17 cellular contexts compared by ENCODE assay signal in genomic region chr7:18693826-18694225, GRCh38.
DNase-seq lines count a peak whose midpoint lies in the region; TF ChIP-seq lines count a peak whose summit lies in the region.
"Had no signal": no experiment of that assay in that cellular context is flagged by ENCODE, and none has a peak within 500 bp of the region (broad histone marks: within the 10 kb centered on the region; RNA-seq: fewer than 3 reads in every experiment).

No MANE protein-coding gene starts in this region.

- no peaks in the 10 kb centered on the region for H3K79me2 ChIP-seq in smooth muscle cell (ENCODE audit: low read depth)

- WGBS in smooth muscle cell (ENCODE audit: low lambda C conversion rate), result 64% methylated on average over 2 of the region's 2 CpGs

- peak overlapping the region; percentile 49 for H2AFZ ChIP-seq in smooth muscle cell (ENCODE audit: low read depth)

- H3K27ac ChIP-seq in smooth muscle cell (ENCODE audit: low read depth), result no peak overlapping the region
- H3K27ac ChIP-seq: A549 had no signal

- no peaks in the 10 kb centered on the region for H3K36me3 Mint-ChIP-seq in MCF 10A (ENCODE audit: insufficient read depth, unreplicated experiment)

- peaks cover 8% of the 10 kb centered on the region for H3K4me1 Mint-ChIP-seq in MCF 10A (ENCODE audit: insufficient read depth, unreplicated experiment)

- H3K4me3 Mint-ChIP-seq in MCF 10A (ENCODE audit: unreplicated experiment), result no peak overlapping the region

- no peaks in the 10 kb centered on the region for H3K4me1 ChIP-seq in smooth muscle cell (ENCODE audit: low read depth)
- H3K4me1 ChIP-seq: A549 had no signal

- POLR2A ChIA-PET in MCF 10A (lab: Yijun Ruan, JAX), result interaction anchor here (1.3 to 2.6 kb wide), 4 partner anchors 420 to 972 kb away, joined by 4 to 12 read pairs (median 6); partner anchors contain the start of gene TWIST1

- H3K4me3 ChIP-seq in AG10803 (ENCODE audit: low read length) (no peak overlapping the region), fibroblast of mammary gland (ENCODE audit: control insufficient read depth, low read depth, low read length) (no peak overlapping the region), smooth muscle cell (no peak overlapping the region)
- H3K4me3 ChIP-seq: A549 had no signal

- no peaks in the 10 kb centered on the region for H3F3A ChIP-seq in smooth muscle cell (ENCODE audit: low read depth)

- no peak overlapping the region for H3K27ac Mint-ChIP-seq in MCF 10A (ENCODE audit: low read depth, unreplicated experiment)

- H3K9me3 ChIP-seq in smooth muscle cell (replicated peaks; ENCODE audit: low read depth), result no peaks in the 10 kb centered on the region
- H3K9me3 ChIP-seq: A549, BE2C had no signal

- intact Hi-C loops in MCF 10A (cut with micrococcal nuclease), result loop anchor here (1.0 to 5.0 kb wide), 6 partner anchors 358 to 971 kb away; no protein-coding TSS in a partner anchor

- H4K20me1 ChIP-seq in smooth muscle cell (ENCODE audit: low read depth), result no peaks in the 10 kb centered on the region

- H3K27me3 ChIP-seq in smooth muscle cell (ENCODE audit: low read depth), result no peaks in the 10 kb centered on the region
- H3K27me3 ChIP-seq: BE2C had no signal

- peak; percentile 78 for DNase-seq in AG10803 (ENCODE audit: low read depth)
- DNase-seq in SK-N-DZ (ENCODE audit: low spot score), result peak; percentile 35
- DNase-seq in fibroblast of mammary gland (ENCODE audit: low read depth), result peak; percentile 60
- no peak for DNase-seq in smooth muscle cell (lab: John Stamatoyannopoulos, UW; ENCODE audit: unreplicated experiment)
- no peak for DNase-seq in MCF 10A (ENCODE audit: unreplicated experiment)
- no peak for DNase-seq in activated CD4-positive, alpha-beta T cell treated with anti-CD3 and anti-CD28 coated beads, Interleukin-2, amount 50 U/mL, for 4 hours
- no peak for DNase-seq in NCI-H1694 treated with DMSO at 0.1 percent for 48 hours (lab: John Stamatoyannopoulos, UW)
- DNase-seq in pons (ENCODE audit: low spot score), result no peak
- DNase-seq: GF-D8, KG1, NCI-H1105, NCI-H146, NCI-H2029 treated with DMSO at 0.1 percent for 48 hours, NCI-H2171, NCI-H526 treated with DMSO at 0.1 percent for 48 hours had no signal

- H3K36me3 ChIP-seq in smooth muscle cell (ENCODE audit: low read depth), result no peaks in the 10 kb centered on the region
- H3K36me3 ChIP-seq: BE2C had no signal

- no peak overlapping the region for H3K9ac ChIP-seq in smooth muscle cell (ENCODE audit: low read depth)

- H3K9me3 Mint-ChIP-seq in MCF 10A (ENCODE audit: unreplicated experiment), result no peaks in the 10 kb centered on the region

- no peaks in the 10 kb centered on the region for H3K27me3 Mint-ChIP-seq in MCF 10A (ENCODE audit: insufficient read depth, unreplicated experiment)

- TF ChIP-seq CTCF in AG10803 (conservative IDR thresholded peaks at IDR 0.05; ENCODE audit: low read length) (no peak), fibroblast of mammary gland (conservative IDR thresholded peaks at IDR 0.05; ENCODE audit: control insufficient read depth, insufficient read depth, low read depth, low read length) (no peak), smooth muscle cell (IDR thresholded peaks at IDR 0.05; ENCODE audit: borderline replicate concordance, insufficient read depth, poor library complexity, severe bottlenecking) (no peak), MCF 10A (IDR thresholded peaks at IDR 0.05; ENCODE audit: unreplicated experiment) (no peak)

- BruUV-seq in MCF 10A (replicated peaks; lab: Mats Ljungman, UMichigan), result no TSS peak

- peak overlapping the region; percentile 12 for H3K4me2 ChIP-seq in smooth muscle cell
- H3K4me2 ChIP-seq: A549 had no signal

- CTCF ChIA-PET in MCF 10A (lab: Yijun Ruan, JAX), result interaction anchor here (0.6 to 2.4 kb wide), 26 partner anchors 13 to 973 kb away, joined by 3 to 11 read pairs (median 4); no protein-coding TSS in a partner anchor

Comparison
In these comparisons a context has a peak if more than half of its experiments do, and no peak if none do; other contexts are left out.
1. DNase-seq: peak in AG10803 (single experiment), SK-N-DZ (single experiment) and fibroblast of mammary gland (single experiment); none in smooth muscle cell (single experiment), MCF 10A (single experiment), activated CD4-positive, alpha-beta T cell treated with anti-CD3 and anti-CD28 coated beads, Interleukin-2, amount 50 U/mL, for 4 hours (0 of 2), NCI-H1694 treated with DMSO at 0.1 percent for 48 hours (single experiment) and pons (single experiment).